In the genomic region with DNA sequence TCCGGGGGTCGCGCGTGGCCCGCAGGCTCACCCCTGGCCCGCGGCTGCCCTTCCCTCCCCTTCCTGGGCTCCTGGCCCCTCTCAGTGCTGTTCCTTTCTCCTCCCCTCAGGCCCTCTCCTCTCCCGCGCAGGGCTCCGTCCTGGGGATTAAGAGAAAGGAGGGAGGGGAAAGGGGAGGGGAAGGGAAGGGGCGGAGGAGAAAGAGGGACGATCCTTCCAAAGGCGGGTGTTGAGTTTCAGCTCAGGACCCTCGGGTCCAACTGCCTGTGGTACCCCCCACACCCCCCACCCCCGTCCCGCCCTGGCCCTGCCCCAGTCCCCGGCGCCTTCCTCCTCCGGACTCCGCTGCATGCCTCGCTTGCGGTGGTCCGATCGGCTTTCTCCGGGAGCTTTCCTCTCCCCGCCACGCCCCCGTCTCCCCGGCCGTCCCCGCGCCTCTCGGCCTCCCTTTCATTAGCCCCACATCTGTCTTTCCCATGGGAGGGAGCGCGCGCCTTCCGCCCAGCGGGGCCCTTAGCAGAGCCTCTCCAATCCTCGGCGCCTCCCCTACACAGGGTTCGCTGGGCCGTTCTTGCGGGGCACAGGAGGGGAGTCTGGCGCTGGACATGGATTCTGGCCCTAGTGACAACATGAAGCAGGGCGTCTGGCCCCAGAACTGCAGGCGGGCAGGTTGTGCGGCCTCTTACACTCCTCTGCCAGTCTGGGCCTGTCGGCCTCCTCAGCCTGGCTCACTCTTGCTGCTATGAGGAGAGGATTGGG, we compare ENCODE assay signal across 9 cellular contexts. TPM values are rescaled to one million over a fixed set of nuclear protein-coding genes. Genes with fewer than 3 reads are reported as not detected.
DNase-seq lines count a peak whose midpoint lies in the region; ATAC-seq and TF ChIP-seq lines count a peak whose summit lies in the region.
"Had no signal": no experiment of that assay in that cellular context is flagged by ENCODE, and none has a peak within 500 bp of the region (broad histone marks: within the 10 kb centered on the region; RNA-seq: fewer than 3 reads in every experiment).

No MANE protein-coding gene starts in this region.

- 0% methylated on average over 8 of the region's 48 CpGs; no CpG with 5 or more reads in 1 of the 2 donors for whole genome bisulfite sequencing in gastroesophageal sphincter (ENCODE audit: low coverage in 1 of 2), 2 donors

- DNase-seq in C1 segment of cervical spinal cord (lab: John Stamatoyannopoulos, UW) (peak in 13 of 14 donors; percentile 42 to 87 (median 76)), SJCRH30 (peak; percentile 93), nucleus accumbens (lab: John Stamatoyannopoulos, UW) (peak in 51 of 56 donors; percentile 37 to 86 (median 70)), BE2C (no peak), NCI-H2081 treated with DMSO at 0.1 percent for 48 hours (lab: John Stamatoyannopoulos, UW) (no peak), NCI-H226 (no peak)
- no peak for DNase-seq in effector memory CD4-positive, alpha-beta T cell

- H3K27me3 ChIP-seq in SJCRH30 = peaks cover under 1% of the 10 kb centered on the region; the same call in 1 of the 2 replicates
- H3K27me3 ChIP-seq in gastroesophageal sphincter = peaks cover 5% of the 10 kb centered on the region
- no peaks in the 10 kb centered on the region for H3K27me3 ChIP-seq in BE2C
- peaks cover 16% of the 10 kb centered on the region for H3K27me3 ChIP-seq in effector memory CD4-positive, alpha-beta T cell (replicated peaks; ENCODE audit: control insufficient read depth, insufficient read depth, low read length, poor library complexity, severe bottlenecking)

- H3K4me1 ChIP-seq in SJCRH30 (0 out of 2 replicates have a peak, but pooled peaks cover 8% of the 10 kb centered on the region), gastroesophageal sphincter (peaks cover 0 to 60% (median 16%) of the 10 kb centered on the region in 3 donors), BE2C (no peaks in the 10 kb centered on the region)
- H3K4me1 ChIP-seq in effector memory CD4-positive, alpha-beta T cell (ENCODE audit: control insufficient read depth, insufficient read depth, low read length, poor library complexity, severe bottlenecking) = no peaks in the 10 kb centered on the region

- TF ChIP-seq EP300 in gastroesophageal sphincter (IDR thresholded peaks at IDR 0.05) = no peak

- H3K36me3 ChIP-seq in SJCRH30 (peaks cover 10% of the 10 kb centered on the region), gastroesophageal sphincter (no peaks in the 10 kb centered on the region), BE2C (no peaks in the 10 kb centered on the region)
- H3K36me3 ChIP-seq in effector memory CD4-positive, alpha-beta T cell (ENCODE audit: control insufficient read depth, insufficient read depth, low read length) = no peaks in the 10 kb centered on the region

- no peaks in the 10 kb centered on the region for H3K9me3 ChIP-seq in SJCRH30 (replicated peaks)
- H3K9me3 ChIP-seq in gastroesophageal sphincter = no peaks in the 10 kb centered on the region
- no peaks in the 10 kb centered on the region for H3K9me3 ChIP-seq in BE2C
- H3K9me3 ChIP-seq in effector memory CD4-positive, alpha-beta T cell (ENCODE audit: control insufficient read depth, low read length) = no peaks in the 10 kb centered on the region

- H3K4me3 ChIP-seq in SJCRH30 = peak overlapping the region; percentile 82
- peak overlapping the region; percentile 51 to 70 for H3K4me3 ChIP-seq in gastroesophageal sphincter
- no peak overlapping the region for H3K4me3 ChIP-seq in BE2C (ENCODE audit: low read depth, low read length)
- H3K4me3 ChIP-seq in effector memory CD4-positive, alpha-beta T cell (ENCODE audit: insufficient read depth, low read depth, low read length, poor library complexity, severe bottlenecking) = no peak overlapping the region

- peak; percentile 62 to 65 for TF ChIP-seq POLR2A in gastroesophageal sphincter (IDR thresholded peaks at IDR 0.05)

- peak; percentile 78 for ATAC-seq in gastroesophageal sphincter

- no peak for TF ChIP-seq CTCF in gastroesophageal sphincter (IDR thresholded peaks at IDR 0.05)
- TF ChIP-seq CTCF in BE2C (IDR thresholded peaks at IDR 0.05; ENCODE audit: low read depth, low read length) = no peak

- H3K27ac ChIP-seq in SJCRH30 = peak overlapping the region; percentile 91
- H3K27ac ChIP-seq in gastroesophageal sphincter = peak overlapping the region; percentile 93 to 97 (median 94)
- H3K27ac ChIP-seq in effector memory CD4-positive, alpha-beta T cell (ENCODE audit: insufficient read depth, low read length, poor library complexity, severe bottlenecking) = no peak overlapping the region

RNA-seq across cellular contexts. Expression of gene EFS, which starts 1.4 kb away (rescaled TPM):
- total RNA-seq in SJCRH30 (2014; rRNA removed; shearing (Covaris generic)) = 22.5 and 26.4 TPM in 2 replicates
- total RNA-seq in gastroesophageal sphincter = 10 to 100 TPM; 10.6 to 22.6 (median 14.6) TPM
- polyA plus RNA-seq in BE2C (2012; ENCODE audit: insufficient read depth, insufficient read length, low read depth) = not detected

RNA-seq across cellular contexts. Expression of gene IL25, which starts 6.3 kb away (rescaled TPM):
- not detected in 2 replicates for total RNA-seq in SJCRH30 (2014; rRNA removed; shearing (Covaris generic))
- total RNA-seq in gastroesophageal sphincter = not detected
- polyA plus RNA-seq in BE2C (2012; ENCODE audit: insufficient read depth, insufficient read length, low read depth) = not detected
- total RNA-seq: NCI-H460 had no signal

RNA-seq across cellular contexts. Expression of gene CMTM5, which starts 10.5 kb away (rescaled TPM):
- total RNA-seq in SJCRH30 (2014; rRNA removed; shearing (Covaris generic)) = 0.32 and 0.46 TPM in 2 replicates
- 1 to 10 TPM in 2 of 4 donors, under 1 TPM in 1, not detected in 1; 0.81 to 2.3 (median 1.2) TPM for total RNA-seq in gastroesophageal sphincter
- not detected for polyA plus RNA-seq in BE2C (2012; ENCODE audit: insufficient read depth, insufficient read length, low read depth)
- total RNA-seq: NCI-H460 had no signal

RNA-seq across cellular contexts. Expression of gene SLC22A17, which starts 13.7 kb away (rescaled TPM):
- total RNA-seq in SJCRH30 (2014; rRNA removed; shearing (Covaris generic)) = 2.7 and 2.8 TPM in 2 replicates
- 10 to 100 TPM; 22.7 to 36.4 (median 30.4) TPM for total RNA-seq in gastroesophageal sphincter
- polyA plus RNA-seq in BE2C (2012; ENCODE audit: insufficient read depth, insufficient read length, low read depth) = 38.5 TPM

RNA-seq across cellular contexts. Expression of gene MYH6, which starts 41.7 kb away (rescaled TPM):
- total RNA-seq in SJCRH30 (2014; rRNA removed; shearing (Covaris generic)) = not detected in 2 replicates
- total RNA-seq in gastroesophageal sphincter = not detected
- not detected for polyA plus RNA-seq in BE2C (2012; ENCODE audit: insufficient read depth, insufficient read length, low read depth)
- total RNA-seq: NCI-H460 had no signal

Comparison
In these comparisons a context has a peak if more than half of its experiments do, and no peak if none do; other contexts are left out.
1. DNase-seq: peak in C1 segment of cervical spinal cord (13 of 14), SJCRH30 (2 of 2) and nucleus accumbens (51 of 56); none in BE2C (single experiment), NCI-H2081 treated with DMSO at 0.1 percent for 48 hours (single experiment), effector memory CD4-positive, alpha-beta T cell (0 of 3) and NCI-H226 (single experiment).
2. H3K4me3 ChIP-seq: peak in SJCRH30 (single experiment) and gastroesophageal sphincter (2 of 2); none in BE2C (single experiment) and effector memory CD4-positive, alpha-beta T cell (single experiment).